Comparison of ENCODE assay signal across 16 cellular contexts in genomic region chr1:112689842-112690237, GRCh38. TPM values are rescaled to one million over a fixed set of nuclear protein-coding genes. Genes with fewer than 3 reads are reported as not detected.
DNase-seq lines count a peak whose midpoint lies in the region; ATAC-seq, FAIRE-seq and TF ChIP-seq lines count a peak whose summit lies in the region.
"Had no signal": no experiment of that assay in that cellular context is flagged by ENCODE, and none has a peak within 500 bp of the region (broad histone marks: within the 10 kb centered on the region; RNA-seq: fewer than 3 reads in every experiment).

No MANE protein-coding gene starts in this region.

- no peak overlapping the region for H3K4ac ChIP-seq in H1 (replicated peaks; ENCODE audit: insufficient read length, low read depth, low read length)

- H3K36me3 ChIP-seq in HepG2 (replicated peaks in 1 of 2; ENCODE audit: control insufficient read depth in 1 of 2, insufficient read depth in 2 of 2, low read length in 2 of 2) = peaks cover 20 to 50% of the 10 kb centered on the region in 2 experiments
- H3K36me3 ChIP-seq in right lobe of liver = peaks cover 0 to 41% (median 14%) of the 10 kb centered on the region in 4 donors
- peaks cover 12 to 32% (median 17%) of the 10 kb centered on the region in 4 experiments for H3K36me3 ChIP-seq in H1 (ENCODE audit: control insufficient read depth in 2 of 4, insufficient read depth in 4 of 4, low read length in 3 of 4)
- peaks cover 0 to 74% (median 47%) of the 10 kb centered on the region in 6 donors for H3K36me3 ChIP-seq in spleen

- peak overlapping the region; percentile 65; the same call in 1 of the 2 replicates for H2AK5ac ChIP-seq in H1 (ENCODE audit: low read depth, low read length)

- H4K5ac ChIP-seq in H1 (ENCODE audit: insufficient read length, low read depth, low read length) = no peak overlapping the region

- TSS peak; percentile 24 for BruUV-seq in HepG2 (replicated peaks; lab: Mats Ljungman, UMichigan)

- H3K27me3 ChIP-seq in HepG2 (ENCODE audit: control insufficient read depth in 1 of 2, insufficient read depth in 2 of 2, low read length in 2 of 2) (no peaks in the 10 kb centered on the region), right lobe of liver (no peaks in the 10 kb centered on the region), H1 (replicated peaks in 1 of 4; ENCODE audit: control insufficient read depth in 3 of 4, extremely low read depth in 1 of 4, insufficient read depth in 3 of 4, low read length in 3 of 4) (no peaks in the 10 kb centered on the region), spleen (replicated peaks in 1 of 7) (no peaks in the 10 kb centered on the region)

- no peak overlapping the region for H2BK15ac ChIP-seq in H1 (ENCODE audit: low read length)

- H3K23me2 ChIP-seq in H1 (ENCODE audit: low read depth, low read length) = no peaks in the 10 kb centered on the region

- no peak overlapping the region for H2BK5ac ChIP-seq in H1 (ENCODE audit: low read depth, low read length)

- in situ Hi-C loops in HepG2 (cut with HindIII; ENCODE audit: extremely low pct_ligation_motif_present, low pct_unique_long_range_greater_than_20kb) = no loop called here

- H3K79me2 ChIP-seq in HepG2 (ENCODE audit: insufficient read depth, low read length) = peaks cover 9% of the 10 kb centered on the region
- H3K79me2 ChIP-seq in H1 (ENCODE audit: control insufficient read depth in 1 of 2, insufficient read depth in 2 of 2, low read length in 2 of 2) = no peaks in the 10 kb centered on the region

- H2AFZ ChIP-seq in HepG2 (ENCODE audit: low read length) (no peak overlapping the region), H1 (ENCODE audit: low read length) (no peak overlapping the region)
- H2AFZ ChIP-seq: GM23248 had no signal

- no peak overlapping the region for H3K4me2 ChIP-seq in HepG2 (ENCODE audit: low read depth, low read length)
- H3K4me2 ChIP-seq in H1 (ENCODE audit: insufficient read depth in 1 of 2, low read depth in 2 of 2, low read length in 2 of 2) = no peak overlapping the region

- H3K79me1 ChIP-seq in H1 (ENCODE audit: low read depth, low read length) = peaks cover 3% of the 10 kb centered on the region

- CTCF ChIA-PET in HepG2 (lab: Yijun Ruan, JAX; ENCODE audit: low intra/inter-chr PET ratio, low total read pairs) (no interaction called here), H1 (lab: Charles Lee; ENCODE audit: partially characterized antibody) (interaction anchor here (0.9 to 3.0 kb wide), 6 partner anchors 10 to 30 kb away, joined by 3 to 10 read pairs (median 4); partner anchors contain the start of gene MOV10)

- TF ChIP-seq CTCF in HepG2 (CRISPR knock-in tag; IDR thresholded peaks at IDR 0.05) (no peak), right lobe of liver (IDR thresholded peaks at IDR 0.05) (no peak), H1 (IDR thresholded peaks at IDR 0.05; ENCODE audit: control extremely low read depth in 1 of 3, insufficient read depth in 1 of 3, low read depth in 1 of 3, low read length in 3 of 3) (no peak), spleen (IDR thresholded peaks at IDR 0.05 in 8 of 11, conservative IDR thresholded peaks at IDR 0.05 in 3 of 11) (no peak)

- H4K8ac ChIP-seq in H1 (ENCODE audit: extremely low read depth, insufficient read depth, low read length) = no peak overlapping the region

- H2BK20ac ChIP-seq in H1 (ENCODE audit: low read length) = no peak overlapping the region

- TF ChIP-seq POLR2A in HepG2 (IDR thresholded peaks at IDR 0.05; ENCODE audit: insufficient read depth in 1 of 2, low read depth in 2 of 2, low read length in 2 of 2) (no peak), right lobe of liver (IDR thresholded peaks at IDR 0.05) (no peak), H1 (IDR thresholded peaks at IDR 0.05; ENCODE audit: control extremely low read depth in 1 of 2, low read depth in 2 of 2, low read length in 2 of 2) (no peak), spleen (IDR thresholded peaks at IDR 0.05) (no peak)

- H3K9me3 ChIP-seq in HepG2 (ENCODE audit: low read length) (no peaks in the 10 kb centered on the region), right lobe of liver (no peaks in the 10 kb centered on the region), H1 (ENCODE audit: insufficient read depth in 2 of 2, low read depth in 1 of 2, low read length in 1 of 2) (no peaks in the 10 kb centered on the region), spleen (no peaks in the 10 kb centered on the region)
- H3K9me3 ChIP-seq: HAP-1 had no signal

- WGBS in HepG2 (ENCODE audit: low lambda C conversion rate) = 100% methylated on average over 5 of the region's 11 CpGs
- 85% methylated on average over 4 of the region's 11 CpGs for WGBS in right lobe of liver (ENCODE audit: insufficient coverage, low coverage, low lambda C conversion rate, missing lambda C conversion rate)
- 95% methylated on average over 10 of the region's 11 CpGs; no CpG with 5 or more reads in 1 of the 2 experiments for WGBS in H1 (ENCODE audit: extremely low coverage in 1 of 2, insufficient coverage in 1 of 2, insufficient read length in 1 of 2, insufficient replicate concordance in 2 of 2, low coverage in 1 of 2, low lambda C conversion rate in 2 of 2, missing lambda C conversion rate in 1 of 2), 2 experiments
- WGBS in spleen, 5 donors = 89 to 100% (median 92%) methylated on average over 11 of the region's 11 CpGs

- H3K56ac ChIP-seq in H1 (replicated peaks; ENCODE audit: insufficient read length, low read depth, low read length) = no peak overlapping the region

- DNase-seq in HepG2 (ENCODE audit: low spot score) = no peak
- no peak for DNase-seq in right lobe of liver
- DNase-seq in H1 (ENCODE audit: low read depth in 1 of 2, low spot score in 2 of 2) = no peak
- DNase-seq in spleen = peak; percentile 52
- no peak for DNase-seq in sciatic nerve (ENCODE audit: low spot score)
- no peak for DNase-seq in SW 1271 (lab: John Stamatoyannopoulos, UW)
- DNase-seq: C1 segment of cervical spinal cord; CD4-positive, alpha-beta memory T cell; DMS79; GM23248; HFFc6 had no signal

- POLR2A ChIA-PET in HepG2 (lab: Yijun Ruan, JAX) = interaction anchor here (0.9 to 2.0 kb wide), 3 partner anchors 9 to 16 kb away, joined by 3 to 12 read pairs (median 4); partner anchors contain the start of gene MOV10
- POLR2A ChIA-PET in H1 (lab: Charles Lee; ENCODE audit: partially characterized antibody) = interaction anchor here (1.2 to 6.0 kb wide), 5 partner anchors 10 to 26 kb away, joined by 3 to 32 read pairs (median 10); partner anchors contain the start of gene MOV10

- no peak overlapping the region for H3K27ac ChIP-seq in HepG2 (ENCODE audit: extremely low read length, insufficient read depth, low read length)
- H3K27ac ChIP-seq in right lobe of liver = no peak overlapping the region
- no peak overlapping the region for H3K27ac ChIP-seq in H1 (ENCODE audit: low read depth, low read length)
- H3K27ac ChIP-seq in spleen = no peak overlapping the region
- H3K27ac ChIP-seq: GM23248 had no signal

- H3K4me3 ChIP-seq in HepG2 (replicated peaks in 1 of 3; ENCODE audit: insufficient read depth in 1 of 3, low read depth in 2 of 3, low read length in 3 of 3) (no peak overlapping the region), right lobe of liver (no peak overlapping the region), H1 (ENCODE audit: extremely low read depth in 1 of 4, insufficient read depth in 2 of 4, low read depth in 3 of 4, low read length in 4 of 4) (no peak overlapping the region), spleen (no peak overlapping the region)
- H3K4me3 ChIP-seq: GM12878, GM23248, HAP-1 had no signal

- intact Hi-C loops in HepG2 (cut with micrococcal nuclease; ENCODE audit: unreplicated experiment) = no loop called here
- intact Hi-C loops in right lobe of liver (cut with DNase I) = loop anchor here in 1 of 2 donors (10.0 kb wide), 1 partner anchor 305 kb away; no protein-coding TSS in a partner anchor
- intact Hi-C loops in spleen (cut with DNase I; ENCODE audit: low total_unique reads) = no loop called here
- intact Hi-C loops in sciatic nerve (cut with DNase I) = no loop called here

- H3K4me1 ChIP-seq in HepG2 (ENCODE audit: insufficient read depth, low read length) = no peaks in the 10 kb centered on the region
- H3K4me1 ChIP-seq in right lobe of liver = no peaks in the 10 kb centered on the region
- H3K4me1 ChIP-seq in H1 (replicated peaks in 1 of 4; ENCODE audit: control insufficient read depth in 3 of 4, insufficient read depth in 4 of 4, low read length in 3 of 4) = peaks cover 0 to 2% (median 0%) of the 10 kb centered on the region in 4 experiments; a peak in 2 of 7 replicates
- H3K4me1 ChIP-seq in spleen = peaks cover 0 to 29% (median 7%) of the 10 kb centered on the region in 6 donors
- H3K4me1 ChIP-seq: HAP-1 had no signal

- FAIRE-seq in HepG2 (lab: Jason Lieb, UNC) (no peak), H1 (lab: Jason Lieb, UNC) (no peak)
- FAIRE-seq: A204.1, GM12878, GM18507 had no signal

- no peak overlapping the region for H2BK120ac ChIP-seq in H1 (replicated peaks; ENCODE audit: low read depth, low read length)

- TF ChIP-seq EP300 in HepG2 (IDR thresholded peaks at IDR 0.05; ENCODE audit: low read depth in 2 of 2, low read length in 2 of 2) = no peak
- no peak for TF ChIP-seq EP300 in HepG2 (CRISPR knock-in tag; IDR thresholded peaks at IDR 0.05; ENCODE audit: borderline replicate concordance)
- no peak for TF ChIP-seq EP300 in H1 (IDR thresholded peaks at IDR 0.05; ENCODE audit: borderline replicate concordance in 1 of 2, low read depth in 2 of 2, low read length in 2 of 2)

- H4K20me1 ChIP-seq in HepG2 (ENCODE audit: insufficient read depth, low read length) (no peaks in the 10 kb centered on the region), H1 (replicated peaks in 1 of 2; ENCODE audit: control insufficient read depth in 1 of 2, insufficient read depth in 2 of 2, low read length in 2 of 2) (peaks cover 0 to 11% of the 10 kb centered on the region in 2 experiments)

- H3K14ac ChIP-seq in H1 (ENCODE audit: insufficient read length) = no peak overlapping the region

- H3K9ac ChIP-seq in HepG2 (ENCODE audit: insufficient read depth, low read depth, low read length) (no peak overlapping the region), H1 (replicated peaks in 1 of 4; ENCODE audit: extremely low read depth in 1 of 4, low read depth in 3 of 4, low read length in 3 of 4) (no peak overlapping the region)
- H3K9ac ChIP-seq: GM23248 had no signal

- no peak overlapping the region for H2BK12ac ChIP-seq in H1 (ENCODE audit: low read depth, low read length)

- TF ChIP-seq RAD21 in HepG2 (CRISPR knock-in tag; IDR thresholded peaks at IDR 0.05) = no peak
- TF ChIP-seq RAD21 in H1 (IDR thresholded peaks at IDR 0.05 in 1 of 2, conservative IDR thresholded peaks at IDR 0.05 in 1 of 2; ENCODE audit: low read depth in 2 of 2, low read length in 2 of 2) = no peak

- H3K23ac ChIP-seq in H1 (ENCODE audit: insufficient read length) = no peak overlapping the region

- H4K91ac ChIP-seq in H1 (replicated peaks; ENCODE audit: insufficient read length, low read length) = no peak overlapping the region

- ATAC-seq in HepG2 = no peak
- no peak for ATAC-seq in right lobe of liver
- ATAC-seq in GM21526 (IDR thresholded peaks at IDR 0.05; ENCODE audit: low FRiP score, unreplicated experiment) = no peak
- ATAC-seq in sciatic nerve = no peak
- ATAC-seq: GM12878 had no signal

- H3K18ac ChIP-seq in H1 (ENCODE audit: extremely low read depth, low read length) = no peak overlapping the region

RNA-seq across cellular contexts. Expression of gene MOV10, which starts 15.4 kb away (rescaled TPM):
- total RNA-seq in HepG2 (2016; rRNA removed; fragmentation: Illumina TruSeq; extraction: Trizol) (38.0 and 56.4 TPM in 2 replicates), right lobe of liver (10 to 100 TPM; 32.3 to 55.8 (median 46.2) TPM), spleen (10 to 100 TPM; 45.5 to 92.3 (median 60.2) TPM), sciatic nerve (57.5 TPM)
- total RNA-seq in HepG2 (2016; cell fraction: cytosol; rRNA removed; fragmentation: Illumina TruSeq; extraction: Trizol; ENCODE audit: low read depth) = 8.9 and 12.9 TPM in 2 replicates
- 38.3 and 56.0 TPM in 2 replicates for total RNA-seq in HepG2 (2016; cell fraction: insoluble cytoplasmic fraction; rRNA removed; fragmentation: Illumina TruSeq; extraction: Trizol)
- 16.5 and 18.1 TPM in 2 replicates for total RNA-seq in HepG2 (2016; cell fraction: membrane; rRNA removed; fragmentation: Illumina TruSeq; extraction: Trizol)
- total RNA-seq in HepG2 (2016; cell fraction: nucleus; rRNA removed; fragmentation: Illumina TruSeq; extraction: Trizol) = 73.8 and 86.8 TPM in 2 replicates
- polyA plus RNA-seq in HepG2 (2011; rRNA removed) (58.2 and 70.6 TPM in 2 replicates), H1 (2011; rRNA removed) (57.3 and 83.7 TPM in 2 replicates), spleen (10 to 100 TPM; 23.5 to 62.5 (median 50.8) TPM)
- polyA plus RNA-seq in HepG2 (2011; cell fraction: cytosol; rRNA removed) = 29.1 and 29.4 TPM in 2 replicates
- polyA plus RNA-seq in HepG2 (2011; cell fraction: nucleus; rRNA removed) = 312 and 401 TPM in 2 replicates
- 49.6 and 55.9 TPM in 2 replicates for polyA plus RNA-seq in HepG2 (2012)
- polyA plus RNA-seq in HepG2 (2016; cell fraction: cytosol; fragmentation: Illumina TruSeq; extraction: Trizol; ENCODE audit: low read depth) = 11.5 and 13.4 TPM in 2 replicates
- polyA plus RNA-seq in HepG2 (2016; cell fraction: insoluble cytoplasmic fraction; fragmentation: Illumina TruSeq; extraction: Trizol; ENCODE audit: low read depth) = 53.0 and 64.1 TPM in 2 replicates
- polyA plus RNA-seq in HepG2 (2016; cell fraction: membrane; fragmentation: Illumina TruSeq; extraction: Trizol; ENCODE audit: low read depth) = 20.2 and 20.9 TPM in 2 replicates
- 253 and 261 TPM in 2 replicates for polyA plus RNA-seq in HepG2 (2016; cell fraction: nucleus; fragmentation: Illumina TruSeq; extraction: Trizol; ENCODE audit: insufficient read depth, low read depth)
- polyA minus RNA-seq in HepG2 (2011; rRNA and poly(A)+ RNA removed; ENCODE audit: low replicate concordance) = 73.5 and 79.2 TPM in 2 replicates
- polyA minus RNA-seq in HepG2 (2011; cell fraction: cytosol; rRNA and poly(A)+ RNA removed) = 22.2 and 39.1 TPM in 2 replicates
- 92.0 and 96.2 TPM in 2 replicates for polyA minus RNA-seq in HepG2 (2011; cell fraction: nucleus; rRNA and poly(A)+ RNA removed)
- total RNA-seq in H1 (2021; fragmentation: NEBNext Ultra II Directional; extraction: Animal tissue kit (Norgen Biotek cat#: 25700)) = 105 and 109 TPM in 2 replicates
- polyA plus RNA-seq in H1 (2011; cell fraction: cytosol; rRNA removed) = 57.8 TPM
- 261 TPM for polyA plus RNA-seq in H1 (2011; cell fraction: nucleus; rRNA removed)
- polyA plus RNA-seq in H1 (2012, experiment 1 of 2) = 56.1 to 92.2 TPM (median 86.3 TPM) in 4 replicates
- polyA plus RNA-seq in H1 (2012, experiment 2 of 2) = 76.0 TPM
- polyA plus RNA-seq in H1 (2013, experiment 1 of 2) = 93.2 TPM
- 79.8 TPM for polyA plus RNA-seq in H1 (2013, experiment 2 of 2)
- 44.2 and 65.2 TPM in 2 replicates for polyA minus RNA-seq in H1 (2011; rRNA and poly(A)+ RNA removed)
- polyA minus RNA-seq in H1 (2011; cell fraction: cytosol; rRNA and poly(A)+ RNA removed) = 48.4 TPM
- 79.2 TPM for polyA minus RNA-seq in H1 (2011; cell fraction: nucleus; rRNA and poly(A)+ RNA removed)

RNA-seq across cellular contexts. Expression of gene RHOC, which starts 17.1 kb away (rescaled TPM):
- total RNA-seq in HepG2 (2016; rRNA removed; fragmentation: Illumina TruSeq; extraction: Trizol) (64.3 and 67.4 TPM in 2 replicates), right lobe of liver (100 to 1,000 TPM in 3 of 6 experiments, 10 to 100 TPM in 3; 47.9 to 207 (median 107) TPM), spleen (100 to 1,000 TPM; 125 to 292 (median 210) TPM), sciatic nerve (241 TPM)
- 40.7 and 41.9 TPM in 2 replicates for total RNA-seq in HepG2 (2016; cell fraction: cytosol; rRNA removed; fragmentation: Illumina TruSeq; extraction: Trizol; ENCODE audit: low read depth)
- total RNA-seq in HepG2 (2016; cell fraction: insoluble cytoplasmic fraction; rRNA removed; fragmentation: Illumina TruSeq; extraction: Trizol) = 68.8 and 78.0 TPM in 2 replicates
- 52.1 and 54.9 TPM in 2 replicates for total RNA-seq in HepG2 (2016; cell fraction: membrane; rRNA removed; fragmentation: Illumina TruSeq; extraction: Trizol)
- 31.5 and 32.7 TPM in 2 replicates for total RNA-seq in HepG2 (2016; cell fraction: nucleus; rRNA removed; fragmentation: Illumina TruSeq; extraction: Trizol)
- polyA plus RNA-seq in HepG2 (2011; rRNA removed) (182 and 203 TPM in 2 replicates), H1 (2011; rRNA removed) (97.5 and 114 TPM in 2 replicates), spleen (100 to 1,000 TPM; 120 to 323 (median 153) TPM)
- polyA plus RNA-seq in HepG2 (2011; cell fraction: cytosol; rRNA removed) = 242 and 267 TPM in 2 replicates
- 113 and 161 TPM in 2 replicates for polyA plus RNA-seq in HepG2 (2011; cell fraction: nucleus; rRNA removed)
- 110 and 146 TPM in 2 replicates for polyA plus RNA-seq in HepG2 (2012)
- polyA plus RNA-seq in HepG2 (2016; cell fraction: cytosol; fragmentation: Illumina TruSeq; extraction: Trizol; ENCODE audit: low read depth) = 46.2 and 50.8 TPM in 2 replicates
- polyA plus RNA-seq in HepG2 (2016; cell fraction: insoluble cytoplasmic fraction; fragmentation: Illumina TruSeq; extraction: Trizol; ENCODE audit: low read depth) = 85.4 and 98.1 TPM in 2 replicates
- 52.0 and 55.8 TPM in 2 replicates for polyA plus RNA-seq in HepG2 (2016; cell fraction: membrane; fragmentation: Illumina TruSeq; extraction: Trizol; ENCODE audit: low read depth)
- 65.0 and 66.7 TPM in 2 replicates for polyA plus RNA-seq in HepG2 (2016; cell fraction: nucleus; fragmentation: Illumina TruSeq; extraction: Trizol; ENCODE audit: insufficient read depth, low read depth)
- polyA minus RNA-seq in HepG2 (2011; rRNA and poly(A)+ RNA removed; ENCODE audit: low replicate concordance) = 93.1 and 215 TPM in 2 replicates
- 55.3 and 74.0 TPM in 2 replicates for polyA minus RNA-seq in HepG2 (2011; cell fraction: cytosol; rRNA and poly(A)+ RNA removed)
- polyA minus RNA-seq in HepG2 (2011; cell fraction: nucleus; rRNA and poly(A)+ RNA removed) = 47.8 and 64.6 TPM in 2 replicates
- total RNA-seq in H1 (2021; fragmentation: NEBNext Ultra II Directional; extraction: Animal tissue kit (Norgen Biotek cat#: 25700)) = 53.6 and 57.6 TPM in 2 replicates
- polyA plus RNA-seq in H1 (2011; cell fraction: cytosol; rRNA removed) = 144 TPM
- 140 TPM for polyA plus RNA-seq in H1 (2011; cell fraction: nucleus; rRNA removed)
- polyA plus RNA-seq in H1 (2012, experiment 1 of 2) = 72.9 to 87.5 TPM (median 81.0 TPM) in 4 replicates
- 73.2 TPM for polyA plus RNA-seq in H1 (2012, experiment 2 of 2)
- polyA plus RNA-seq in H1 (2013, experiment 1 of 2) = 52.9 TPM
- polyA plus RNA-seq in H1 (2013, experiment 2 of 2) = 48.6 TPM
- polyA minus RNA-seq in H1 (2011; rRNA and poly(A)+ RNA removed) = 89.0 and 98.9 TPM in 2 replicates
- 30.7 TPM for polyA minus RNA-seq in H1 (2011; cell fraction: cytosol; rRNA and poly(A)+ RNA removed)
- 32.1 TPM for polyA minus RNA-seq in H1 (2011; cell fraction: nucleus; rRNA and poly(A)+ RNA removed)

RNA-seq across cellular contexts. Expression of gene PPM1J, which starts 25.3 kb away (rescaled TPM):
- total RNA-seq in HepG2 (2016; rRNA removed; fragmentation: Illumina TruSeq; extraction: Trizol) (0.07 TPM in 1 of 2 replicates, not detected in the other), right lobe of liver (1 to 10 TPM in 1 of 6 experiments, under 1 TPM in 5; 0.15 to 1.2 (median 0.40) TPM), spleen (1 to 10 TPM in 5 of 7 donors, under 1 TPM in 2; 0.51 to 1.8 (median 1.3) TPM), sciatic nerve (1.8 TPM)
- not detected in 2 replicates for total RNA-seq in HepG2 (2016; cell fraction: cytosol; rRNA removed; fragmentation: Illumina TruSeq; extraction: Trizol; ENCODE audit: low read depth)
- total RNA-seq in HepG2 (2016; cell fraction: insoluble cytoplasmic fraction; rRNA removed; fragmentation: Illumina TruSeq; extraction: Trizol) = 0.09 and 0.11 TPM in 2 replicates
- total RNA-seq in HepG2 (2016; cell fraction: membrane; rRNA removed; fragmentation: Illumina TruSeq; extraction: Trizol) = 0.12 TPM in 1 of 2 replicates, not detected in the other
- not detected in 2 replicates for total RNA-seq in HepG2 (2016; cell fraction: nucleus; rRNA removed; fragmentation: Illumina TruSeq; extraction: Trizol)
- polyA plus RNA-seq in HepG2 (2011; rRNA removed) (0.22 and 0.50 TPM in 2 replicates), H1 (2011; rRNA removed) (31.6 and 45.4 TPM in 2 replicates), spleen (1 to 10 TPM; 1.3 to 1.9 (median 1.5) TPM)
- 0.36 and 0.40 TPM in 2 replicates for polyA plus RNA-seq in HepG2 (2011; cell fraction: cytosol; rRNA removed)
- 1.2 TPM in 2 replicates for polyA plus RNA-seq in HepG2 (2011; cell fraction: nucleus; rRNA removed)
- 0.32 and 0.37 TPM in 2 replicates for polyA plus RNA-seq in HepG2 (2012)
- polyA plus RNA-seq in HepG2 (2016; cell fraction: cytosol; fragmentation: Illumina TruSeq; extraction: Trizol; ENCODE audit: low read depth) = not detected in 2 replicates
- polyA plus RNA-seq in HepG2 (2016; cell fraction: insoluble cytoplasmic fraction; fragmentation: Illumina TruSeq; extraction: Trizol; ENCODE audit: low read depth) = not detected in 2 replicates
- 0.09 TPM in 1 of 2 replicates, not detected in the other for polyA plus RNA-seq in HepG2 (2016; cell fraction: membrane; fragmentation: Illumina TruSeq; extraction: Trizol; ENCODE audit: low read depth)
- not detected in 2 replicates for polyA plus RNA-seq in HepG2 (2016; cell fraction: nucleus; fragmentation: Illumina TruSeq; extraction: Trizol; ENCODE audit: insufficient read depth, low read depth)
- 0.30 and 0.49 TPM in 2 replicates for polyA minus RNA-seq in HepG2 (2011; rRNA and poly(A)+ RNA removed; ENCODE audit: low replicate concordance)
- not detected in 2 replicates for polyA minus RNA-seq in HepG2 (2011; cell fraction: cytosol; rRNA and poly(A)+ RNA removed)
- not detected in 2 replicates for polyA minus RNA-seq in HepG2 (2011; cell fraction: nucleus; rRNA and poly(A)+ RNA removed)
- 17.5 and 19.4 TPM in 2 replicates for total RNA-seq in H1 (2021; fragmentation: NEBNext Ultra II Directional; extraction: Animal tissue kit (Norgen Biotek cat#: 25700))
- polyA plus RNA-seq in H1 (2011; cell fraction: cytosol; rRNA removed) = 43.8 TPM
- polyA plus RNA-seq in H1 (2011; cell fraction: nucleus; rRNA removed) = 101 TPM
- polyA plus RNA-seq in H1 (2012, experiment 1 of 2) = 15.5 to 27.2 TPM (median 24.1 TPM) in 4 replicates
- 18.6 TPM for polyA plus RNA-seq in H1 (2012, experiment 2 of 2)
- 12.4 TPM for polyA plus RNA-seq in H1 (2013, experiment 1 of 2)
- 12.1 TPM for polyA plus RNA-seq in H1 (2013, experiment 2 of 2)
- polyA minus RNA-seq in H1 (2011; rRNA and poly(A)+ RNA removed) = 10.0 and 10.3 TPM in 2 replicates
- polyA minus RNA-seq in H1 (2011; cell fraction: cytosol; rRNA and poly(A)+ RNA removed) = 7.5 TPM
- polyA minus RNA-seq in H1 (2011; cell fraction: nucleus; rRNA and poly(A)+ RNA removed) = 10.1 TPM
